22 cellular contexts compared by ENCODE assay signal in genomic region chrX:9856596-9856995, GRCh38.
"Had no signal": no experiment of that assay in that cellular context is flagged by ENCODE, and none has a peak within 500 bp of the region (broad histone marks: within the 10 kb centered on the region; RNA-seq: fewer than 3 reads in every experiment).

No MANE protein-coding gene starts in this region.

- H3K36me3 Mint-ChIP-seq: activated naive CD4-positive, alpha-beta T cell treated with anti-CD3 and anti-CD28 coated beads, Interleukin-2, amount 50 U/mL, for 72 hours; brain had no signal

- H3K9me3 ChIP-seq: MG63, Peyer's patch had no signal

- H3K9me3 Mint-ChIP-seq: activated naive CD4-positive, alpha-beta T cell treated with anti-CD3 and anti-CD28 coated beads, Interleukin-2, amount 50 U/mL, for 72 hours; activated naive CD8-positive, alpha-beta T cell treated with anti-CD3 and anti-CD28 coated beads, Interleukin-2, amount 50 U/mL, for 24 hours; activated T-cell treated with anti-CD3 and anti-CD28 coated beads, Interleukin-2, amount 50 U/mL, for 24 hours; activated T-helper 1 cell treated with anti-CD3 and anti-CD28 coated beads, Interleukin-12 subunit alpha, Interleukin-12 subunit beta, Interleukin-2, Interleukin-4 antibody, amounts not matched to agents 30 ng/mL and 10 ng/mL and 1 ng/mL, durations not matched to agents 14 hours and 24 hours and 36 hours; brain; T-helper 1 cell treated with Interleukin-12 subunit alpha and Interleukin-12 subunit beta and Interleukin-4 antibody, amounts not matched to agents 30 μg/mL and 1 μg/mL, for 36 hours had no signal

- H3K4me1 ChIP-seq: Peyer's patch had no signal

- H3K27ac ChIP-seq: Peyer's patch had no signal

- H3K27ac Mint-ChIP-seq: activated CD8-positive, alpha-beta T cell treated with anti-CD3 and anti-CD28 coated beads, Interleukin-2, amount 10 ng/mL, durations not matched to agents 7 days and 5 days; activated naive CD4-positive, alpha-beta T cell treated with anti-CD3 and anti-CD28 coated beads, Interleukin-2, amount 50 U/mL, for 72 hours; activated naive CD8-positive, alpha-beta T cell treated with anti-CD3 and anti-CD28 coated beads, Interleukin-2, amount 50 U/mL, for 24 hours; activated T-cell treated with anti-CD3 and anti-CD28 coated beads, Interleukin-2, amount 50 U/mL, for 24 hours; activated T-helper 1 cell treated with anti-CD3 and anti-CD28 coated beads, Interleukin-12 subunit alpha, Interleukin-12 subunit beta, Interleukin-2, Interleukin-4 antibody, amounts not matched to agents 30 ng/mL and 10 ng/mL and 1 ng/mL, durations not matched to agents 14 hours and 24 hours and 36 hours; T-helper 1 cell treated with Interleukin-12 subunit alpha and Interleukin-12 subunit beta and Interleukin-4 antibody, amounts not matched to agents 30 μg/mL and 1 μg/mL, for 36 hours had no signal

- DNase-seq: activated CD4-positive, alpha-beta T cell treated with anti-CD3 and anti-CD28 coated beads for 4 hours; activated CD8-positive, alpha-beta T cell treated with anti-CD3 and anti-CD28 coated beads, Interleukin-2, amount 10 ng/mL, durations not matched to agents 7 days and 5 days; activated effector memory CD4-positive, alpha-beta T cell treated with Interleukin-2 at 50 U/mL for 16 hours; activated naive CD4-positive, alpha-beta T cell; activated naive CD8-positive, alpha-beta T cell treated with anti-CD3 and anti-CD28 coated beads, Interleukin-2, amount 50 U/mL, for 24 hours; activated T-cell treated with anti-CD3 and anti-CD28 coated beads, Interleukin-2, amount 50 U/mL, for 24 hours; amniotic stem cell; MG63; MV-4-11; NCI-H1092 treated with DMSO at 0.1 percent for 48 hours; NCI-H1417 treated with DMSO at 0.1 percent for 48 hours; NCI-H1694; NCI-H2029 treated with DMSO at 0.1 percent for 48 hours; NCI-H510A treated with DMSO at 0.1 percent for 48 hours; Peyer's patch; SHP77 treated with DMSO at 0.1 percent for 48 hours had no signal

- H3K4me1 Mint-ChIP-seq: activated naive CD8-positive, alpha-beta T cell treated with anti-CD3 and anti-CD28 coated beads, Interleukin-2, amount 50 U/mL, for 24 hours had no signal

- H3K27me3 ChIP-seq: MG63, Peyer's patch had no signal

- H3K4me3 Mint-ChIP-seq: activated CD8-positive, alpha-beta T cell treated with anti-CD3 and anti-CD28 coated beads, Interleukin-2, amount 10 ng/mL, durations not matched to agents 7 days and 5 days; activated naive CD8-positive, alpha-beta T cell treated with anti-CD3 and anti-CD28 coated beads, Interleukin-2, amount 50 U/mL, for 24 hours; activated T-cell treated with anti-CD3 and anti-CD28 coated beads, Interleukin-2, amount 50 U/mL, for 24 hours; activated T-helper 1 cell treated with anti-CD3 and anti-CD28 coated beads, Interleukin-12 subunit alpha, Interleukin-12 subunit beta, Interleukin-2, Interleukin-4 antibody, amounts not matched to agents 30 ng/mL and 10 ng/mL and 1 ng/mL, durations not matched to agents 14 hours and 24 hours and 36 hours; T-helper 1 cell treated with Interleukin-12 subunit alpha and Interleukin-12 subunit beta and Interleukin-4 antibody, amounts not matched to agents 30 μg/mL and 1 μg/mL, for 36 hours had no signal

- ATAC-seq: activated CD4-positive, CD25-positive, alpha-beta regulatory T cell treated with anti-CD3 and anti-CD28 coated beads, Interleukin-2, amount 50 U/mL, for 24 hours; activated CD8-positive, alpha-beta T cell treated with anti-CD3 and anti-CD28 coated beads, Interleukin-2, amount 10 ng/mL, durations not matched to agents 7 days and 5 days; activated naive CD4-positive, alpha-beta T cell treated with anti-CD3 and anti-CD28 coated beads, Interleukin-2, amount 50 U/mL, for 72 hours; activated naive CD8-positive, alpha-beta T cell treated with anti-CD3 and anti-CD28 coated beads, Interleukin-2, amount 50 U/mL, for 24 hours had no signal

- H3K4me3 ChIP-seq: MG63, Peyer's patch had no signal

- H3K36me3 ChIP-seq: MG63, Peyer's patch had no signal

- FAIRE-seq: astrocyte had no signal
